Comparison of ENCODE assay signal across 9 cellular contexts in genomic region chr17:38464251-38464722, GRCh38. TPM values are rescaled to one million over a fixed set of nuclear protein-coding genes. Genes with fewer than 3 reads are reported as not detected.
A peak's percentile ranks its signal among the peaks of the same experiment; 100 is the strongest.
DNase-seq lines count a peak whose midpoint lies in the region; ATAC-seq and TF ChIP-seq lines count a peak whose summit lies in the region.
"Had no signal": no experiment of that assay in that cellular context is flagged by ENCODE, and none has a peak within 500 bp of the region (broad histone marks: within the 10 kb centered on the region; RNA-seq: fewer than 3 reads in every experiment).

No MANE protein-coding gene starts in this region.

- H3F3A ChIP-seq in GM23248 (ENCODE audit: insufficient read depth) = peaks cover 20% of the 10 kb centered on the region; the same call in 1 of the 2 replicates

- H3K9me2 ChIP-seq in GM23248 (ENCODE audit: insufficient read depth) = no peaks in the 10 kb centered on the region

- in situ Hi-C loops in GM23248 (cut with MboI) = no loop called here

- H3K4me3 ChIP-seq in GM23248 (peak overlapping the region; percentile 75), spleen (peak overlapping the region in 1 of 8 donors; percentile 62)

- H2AFZ ChIP-seq in GM23248 = no peak overlapping the region

- H3K79me2 ChIP-seq in GM23248 (ENCODE audit: insufficient read depth) = peaks cover 62% of the 10 kb centered on the region

- H3K27ac ChIP-seq in GM23248 (peak overlapping the region; percentile 99), spleen (peak overlapping the region; percentile 71 to 91 (median 84))

- DNase-seq in GM23248 (peak; percentile 80), brain pericyte (ENCODE audit: low read depth, low spot score) (peak; percentile 65), iris pigment epithelial cell (ENCODE audit: low read depth) (peak; percentile 22), spleen (no peak), inferior parietal cortex (ENCODE audit: extremely low spot score) (no peak), GM19240 (ENCODE audit: insufficient read length, low spot score) (no peak), cerebellar nuclear complex (lab: John Stamatoyannopoulos, UW) (no peak)
- DNase-seq: activated CD4-positive, CD25-positive, alpha-beta regulatory T cell treated with anti-CD3 and anti-CD28 coated beads, Interleukin-2, amount 50 U/mL, for 72 hours had no signal

- H3K4me1 ChIP-seq in GM23248 (ENCODE audit: insufficient read depth) = peaks cover 40% of the 10 kb centered on the region
- peaks cover 8 to 97% (median 64%) of the 10 kb centered on the region in 6 donors for H3K4me1 ChIP-seq in spleen

- intact Hi-C loops in spleen (cut with DNase I; ENCODE audit: low total_unique reads) = no loop called here

- peaks cover 27% of the 10 kb centered on the region; the same call in 1 of the 2 replicates for H3K36me3 ChIP-seq in GM23248 (ENCODE audit: low read depth)
- H3K36me3 ChIP-seq in spleen = peaks cover 0 to 82% (median 16%) of the 10 kb centered on the region in 6 donors

- ATAC-seq in HG03095 (IDR thresholded peaks at IDR 0.05; ENCODE audit: unreplicated experiment) = no peak

- peak overlapping the region; percentile 88 for H3K9ac ChIP-seq in GM23248

- no peak for TF ChIP-seq CTCF in spleen (IDR thresholded peaks at IDR 0.05 in 8 of 11, conservative IDR thresholded peaks at IDR 0.05 in 3 of 11)

- TF ChIP-seq POLR2A in spleen (IDR thresholded peaks at IDR 0.05) = no peak

- peak overlapping the region; percentile 88 for H3K4me2 ChIP-seq in GM23248 (ENCODE audit: unreplicated experiment)

- WGBS in GM23248 (ENCODE audit: low coverage in 1 of 2, low lambda C conversion rate in 2 of 2, missing lambda C conversion rate in 2 of 2), 2 experiments = 12 to 15% methylated on average over 9 of the region's 9 CpGs
- 31 to 63% (median 56%) methylated on average over 4 to 9 of the region's 9 CpGs for WGBS in spleen, 5 donors

- H3K9me3 ChIP-seq in GM23248 (ENCODE audit: low read depth) = no peaks in the 10 kb centered on the region
- H3K9me3 ChIP-seq in spleen = no peaks in the 10 kb centered on the region

- H3K27me3 ChIP-seq in GM23248 (replicated peaks; ENCODE audit: insufficient read depth) = no peaks in the 10 kb centered on the region
- no peaks in the 10 kb centered on the region for H3K27me3 ChIP-seq in spleen (replicated peaks in 1 of 7)

- no peaks in the 10 kb centered on the region for H4K20me1 ChIP-seq in GM23248 (ENCODE audit: insufficient read depth)

RNA-seq across cellular contexts. Expression of gene ARHGAP23, which starts 36.0 kb away (rescaled TPM):
- total RNA-seq in GM23248 (2014; rRNA removed; shearing (Covaris generic)) = 64.2 and 69.4 TPM in 2 replicates
- polyA plus RNA-seq in GM23248 (2016; fragmentation: Nextera tagmentation; extraction: Ambion mirVana) (5.3 and 6.6 TPM in 2 replicates), spleen (10 to 100 TPM in 1 of 3 donors, 1 to 10 TPM in 2; 7.5 to 35.4 (median 9.0) TPM)
- 100 to 1,000 TPM in 4 of 7 donors, 10 to 100 TPM in 3; 60.5 to 250 (median 109) TPM for total RNA-seq in spleen

Comparison
In these comparisons a context has a peak if more than half of its experiments do, and no peak if none do; other contexts are left out.
1. DNase-seq: peak in GM23248 (single experiment), brain pericyte (single experiment) and iris pigment epithelial cell (single experiment); none in spleen (single experiment), inferior parietal cortex (single experiment), GM19240 (single experiment) and cerebellar nuclear complex (0 of 2).